ENCODE assay signal across 31 cellular contexts in the genomic region with DNA sequence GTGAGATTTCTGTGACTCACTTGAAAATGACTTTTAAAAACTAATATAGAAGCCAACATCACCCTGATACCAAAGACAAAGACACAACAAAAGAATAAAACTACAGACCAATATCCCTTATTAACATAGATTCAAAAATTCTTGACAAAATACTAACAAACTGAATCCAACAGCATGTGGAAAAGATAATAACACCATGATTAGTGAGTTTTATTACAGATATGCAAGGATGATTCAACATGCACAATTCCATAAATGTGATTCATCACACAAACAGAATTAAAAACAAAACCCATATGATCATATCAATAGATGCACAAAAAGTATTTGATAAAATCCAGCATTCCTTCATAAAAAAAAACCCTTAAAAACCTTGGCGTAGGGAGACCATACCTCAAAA. TPM values are rescaled to one million over a fixed set of nuclear protein-coding genes. Genes with fewer than 3 reads are reported as not detected.
"Had no signal": no experiment of that assay in that cellular context is flagged by ENCODE, and none has a peak within 500 bp of the region (broad histone marks: within the 10 kb centered on the region; RNA-seq: fewer than 3 reads in every experiment).

No MANE protein-coding gene starts in this region.

- DNase-seq: activated CD4-positive, alpha-beta memory T cell treated with anti-CD3 and anti-CD28 coated beads, Interleukin-2, amount 10 ng/mL, durations not matched to agents 7 days and 5 days; activated CD4-positive, alpha-beta T cell treated with anti-CD3 and anti-CD28 coated beads, Interleukin-2, amount 10 ng/mL, durations not matched to agents 24 days and 14 days; activated gamma-delta T cell; activated naive CD4-positive, alpha-beta T cell treated with anti-CD3 and anti-CD28 coated beads, Interleukin-2, amount 50 U/mL, for 16 hours; activated T-cell treated with anti-CD3 and anti-CD28 coated beads, Interleukin-2, amount 50 U/mL, for 72 hours; anterior cingulate cortex; body of pancreas; caudate nucleus; effector memory CD8-positive, alpha-beta T cell; esophagus squamous epithelium; heart right ventricle; mesenchymal stem cell; nephron progenitor cell; occipital lobe; posterior cingulate gyrus; sigmoid colon; spleen; stimulated activated CD4-positive, alpha-beta T cell treated with anti-CD3 and anti-CD28 coated beads, Interleukin-4, amount 100 ng/mL, for 1 hour; stimulated activated naive CD4-positive, alpha-beta T cell treated with Interleukin-2 at 50 U/mL for 16 hours; T-cell had no signal

- H3K4me3 ChIP-seq: body of pancreas, esophagus squamous epithelium, heart right ventricle, sigmoid colon, spleen had no signal

- H3K4me1 Mint-ChIP-seq: activated CD4-positive, alpha-beta memory T cell treated with anti-CD3 and anti-CD28 coated beads, Interleukin-2, amount 10 ng/mL, durations not matched to agents 7 days and 5 days; activated CD4-positive, alpha-beta T cell treated with anti-CD3 and anti-CD28 coated beads, Interleukin-2, amount 10 ng/mL, durations not matched to agents 24 days and 14 days; T-cell had no signal

- H3K9me3 Mint-ChIP-seq: activated CD4-positive, alpha-beta T cell treated with anti-CD3 and anti-CD28 coated beads, Interleukin-2, amount 10 ng/mL, durations not matched to agents 24 days and 14 days; activated T-cell treated with anti-CD3 and anti-CD28 coated beads, Interleukin-2, amount 50 U/mL, for 72 hours; nephron progenitor cell; T-helper 2 cell treated with Interferon-gamma antibody and Interleukin-4, amounts not matched to agents 5 μg/mL and 100 μg/mL, for 36 hours had no signal

- H3K4me3 Mint-ChIP-seq: activated CD4-positive, alpha-beta memory T cell treated with anti-CD3 and anti-CD28 coated beads, Interleukin-2, amount 10 ng/mL, durations not matched to agents 7 days and 5 days; activated CD4-positive, alpha-beta T cell treated with anti-CD3 and anti-CD28 coated beads, Interleukin-2, amount 10 ng/mL, durations not matched to agents 24 days and 14 days; activated T-cell treated with anti-CD3 and anti-CD28 coated beads, Interleukin-2, amount 50 U/mL, for 72 hours; effector memory CD8-positive, alpha-beta T cell; nephron progenitor cell; T-cell; T-helper 2 cell treated with Interferon-gamma antibody and Interleukin-4, amounts not matched to agents 5 μg/mL and 100 μg/mL, for 36 hours had no signal

- H3K27ac ChIP-seq: body of pancreas, esophagus squamous epithelium, heart right ventricle, sigmoid colon, spleen, VCaP had no signal

- H3K9me3 ChIP-seq: body of pancreas, esophagus squamous epithelium, sigmoid colon had no signal

- H3K27me3 ChIP-seq: body of pancreas, esophagus squamous epithelium, heart right ventricle, sigmoid colon had no signal

- H3K27ac Mint-ChIP-seq: activated CD4-positive, alpha-beta memory T cell treated with anti-CD3 and anti-CD28 coated beads, Interleukin-2, amount 10 ng/mL, durations not matched to agents 7 days and 5 days; activated CD4-positive, alpha-beta T cell treated with anti-CD3 and anti-CD28 coated beads, Interleukin-2, amount 10 ng/mL, durations not matched to agents 24 days and 14 days; activated T-cell treated with anti-CD3 and anti-CD28 coated beads, Interleukin-2, amount 50 U/mL, for 72 hours; effector memory CD8-positive, alpha-beta T cell; nephron progenitor cell; T-cell; T-helper 2 cell treated with Interferon-gamma antibody and Interleukin-4, amounts not matched to agents 5 μg/mL and 100 μg/mL, for 36 hours had no signal

- H3K36me3 Mint-ChIP-seq: T-cell had no signal

- H3K4me1 ChIP-seq: body of pancreas, esophagus squamous epithelium, heart right ventricle, sigmoid colon, spleen had no signal

- H3K36me3 ChIP-seq: esophagus squamous epithelium, heart right ventricle, sigmoid colon, spleen had no signal

RNA-seq across cellular contexts. Expression of gene MGAM, which starts 6.5 kb away (rescaled TPM):
- total RNA-seq: activated CD4-positive, alpha-beta T cell treated with anti-CD3 and anti-CD28 coated beads, Interleukin-2, amount 10 ng/mL, durations not matched to agents 24 days and 14 days; dermis microvascular lymphatic vessel endothelial cell; endothelial cell of umbilical vein had no signal
- polyA plus RNA-seq: endothelial cell of umbilical vein had no signal

RNA-seq across cellular contexts. Expression of gene TAS2R38, which starts 28.6 kb away (rescaled TPM):
- total RNA-seq: activated CD4-positive, alpha-beta memory T cell treated with anti-CD3 and anti-CD28 coated beads, Interleukin-2, amount 10 ng/mL, durations not matched to agents 7 days and 5 days; activated CD4-positive, alpha-beta T cell treated with anti-CD3 and anti-CD28 coated beads, Interleukin-2, amount 10 ng/mL, durations not matched to agents 24 days and 14 days; activated T-cell treated with anti-CD3 and anti-CD28 coated beads, Interleukin-2, amount 50 U/mL, for 72 hours; body of pancreas; dermis microvascular lymphatic vessel endothelial cell; endothelial cell of umbilical vein; esophagus squamous epithelium; fibroblast of villous mesenchyme; heart right ventricle; left colon; lower leg skin; myocyte; occipital lobe; renal cortical epithelial cell; sigmoid colon; spleen; subcutaneous adipose tissue; T-cell; ureter had no signal
- polyA plus RNA-seq: endothelial cell of umbilical vein, heart right ventricle, sigmoid colon, spleen had no signal

RNA-seq across cellular contexts. Expression of gene CLEC5A, which starts 55.4 kb away (rescaled TPM):
- total RNA-seq: activated CD4-positive, alpha-beta memory T cell treated with anti-CD3 and anti-CD28 coated beads, Interleukin-2, amount 10 ng/mL, durations not matched to agents 7 days and 5 days; activated CD4-positive, alpha-beta T cell treated with anti-CD3 and anti-CD28 coated beads, Interleukin-2, amount 10 ng/mL, durations not matched to agents 24 days and 14 days; activated T-cell treated with anti-CD3 and anti-CD28 coated beads, Interleukin-2, amount 50 U/mL, for 72 hours; dermis microvascular lymphatic vessel endothelial cell; endothelial cell of umbilical vein; fibroblast of villous mesenchyme; myocyte; occipital lobe; renal cortical epithelial cell; T-cell had no signal
- polyA plus RNA-seq: endothelial cell of umbilical vein had no signal
